ENCODE assay signal across 20 cellular contexts in genomic region chr19:35858311-35858710, GRCh38. TPM values are rescaled to one million over a fixed set of nuclear protein-coding genes. Genes with fewer than 3 reads are reported as not detected.
"Had no signal": no experiment of that assay in that cellular context is flagged by ENCODE, and none has a peak within 500 bp of the region (broad histone marks: within the 10 kb centered on the region; RNA-seq: fewer than 3 reads in every experiment).

No MANE protein-coding gene starts in this region.

- H3K9me3 ChIP-seq: right atrium auricular region, transverse colon had no signal

- ATAC-seq: activated CD4-positive, CD25-positive, alpha-beta regulatory T cell treated with anti-CD3 and anti-CD28 coated beads, Interleukin-2, amount 50 U/mL, for 24 hours; activated naive CD4-positive, alpha-beta T cell treated with anti-CD3 and anti-CD28 coated beads, Interleukin-2, amount 50 U/mL, for 72 hours; foreskin keratinocyte had no signal

- H3K36me3 ChIP-seq: right atrium auricular region, transverse colon had no signal

- H3K27ac ChIP-seq: foreskin keratinocyte, right atrium auricular region, transverse colon had no signal

- H3K4me1 ChIP-seq: foreskin keratinocyte had no signal

- DNase-seq: activated effector memory CD4-positive, alpha-beta T cell treated with anti-CD3 and anti-CD28 coated beads, Interleukin-2, amount 50 U/mL, for 16 hours; activated T-cell treated with anti-CD3 and anti-CD28 coated beads for 4 hours; anterior cingulate cortex; cerebellar nuclear complex; effector CD8-positive, alpha-beta T cell; foreskin keratinocyte; head of caudate nucleus; immature natural killer cell; stimulated activated CD4-positive, alpha-beta T cell treated with anti-CD3 and anti-CD28 coated beads, Interleukin-15, amount 100 ng/mL, for 24 hours; stimulated activated CD4-positive, alpha-beta T cell treated with anti-CD3 and anti-CD28 coated beads, Interleukin-4, amount 100 ng/mL, for 1 hour; stimulated activated naive CD4-positive, alpha-beta T cell treated with Interleukin-2 at 50 U/mL for 16 hours; substantia nigra; transverse colon had no signal

- H3K4me3 ChIP-seq: right atrium auricular region, transverse colon had no signal

- H3K9me3 Mint-ChIP-seq: activated naive CD4-positive, alpha-beta T cell treated with anti-CD3 and anti-CD28 coated beads, Interleukin-2, amount 50 U/mL, for 72 hours; T-helper 2 cell treated with Interferon-gamma antibody and Interleukin-4, amounts not matched to agents 5 μg/mL and 100 μg/mL, for 36 hours had no signal

- H3K27ac Mint-ChIP-seq: activated naive CD4-positive, alpha-beta T cell treated with anti-CD3 and anti-CD28 coated beads, Interleukin-2, amount 50 U/mL, for 72 hours; immature natural killer cell; T-helper 2 cell treated with Interferon-gamma antibody and Interleukin-4, amounts not matched to agents 5 μg/mL and 100 μg/mL, for 36 hours had no signal

RNA-seq across cellular contexts. Expression of gene KIRREL2, which starts 1.6 kb away (rescaled TPM):
- total RNA-seq: endothelial cell of umbilical vein, liver, skeletal muscle tissue, transverse colon had no signal
- polyA plus RNA-seq: endothelial cell of umbilical vein, liver had no signal

RNA-seq across cellular contexts. Expression of gene NPHS1, which starts 6.0 kb away (rescaled TPM):
- total RNA-seq: endothelial cell of umbilical vein, foreskin keratinocyte, right atrium auricular region, transverse colon had no signal
- polyA plus RNA-seq: endothelial cell of umbilical vein, foreskin keratinocyte, immature natural killer cell, liver had no signal

RNA-seq across cellular contexts. Expression of gene HCST, which starts 44.0 kb away (rescaled TPM):
- total RNA-seq: endothelial cell of umbilical vein had no signal
- polyA plus RNA-seq: endothelial cell of umbilical vein had no signal
